8 cellular contexts compared by ENCODE assay signal in genomic region chr17:75288784-75289121, GRCh38. TPM values are rescaled to one million over a fixed set of nuclear protein-coding genes. Genes with fewer than 3 reads are reported as not detected.
DNase-seq lines count a peak whose midpoint lies in the region; ATAC-seq, FAIRE-seq and TF ChIP-seq lines count a peak whose summit lies in the region.

No MANE protein-coding gene starts in this region.

- BruUV-seq in HepG2 (replicated peaks; lab: Mats Ljungman, UMichigan), result no TSS peak

- peaks cover 26% of the 10 kb centered on the region for H3K4me1 Mint-ChIP-seq in stimulated activated effector memory CD8-positive, alpha-beta T cell treated with anti-CD3 and anti-CD28 coated beads, Interleukin-12 subunit alpha, Interleukin-12 subunit beta, amount 100 ng/mL, for 72 hours

- ATAC-seq in GM19438 (IDR thresholded peaks at IDR 0.05; ENCODE audit: low read depth, unreplicated experiment) (peak; percentile 13), HepG2 (peak; percentile 77)
- ATAC-seq in stimulated activated effector memory CD8-positive, alpha-beta T cell treated with anti-CD3 and anti-CD28 coated beads, Interleukin-12 subunit alpha, Interleukin-12 subunit beta, amount 100 ng/mL, for 72 hours, result peak; percentile 33

- H3K27ac ChIP-seq in HepG2 (ENCODE audit: extremely low read length, insufficient read depth, low read length), result peak overlapping the region; percentile 75

- H4K20me1 ChIP-seq in HepG2 (ENCODE audit: insufficient read depth, low read length), result no peaks in the 10 kb centered on the region

- peak overlapping the region; percentile 84 for H3K9ac ChIP-seq in HepG2 (ENCODE audit: insufficient read depth, low read depth, low read length)

- WGBS in HepG2 (ENCODE audit: low lambda C conversion rate), result 2% methylated on average over 9 of the region's 14 CpGs

- peaks cover 15% of the 10 kb centered on the region for H3K79me2 ChIP-seq in HepG2 (ENCODE audit: insufficient read depth, low read length)

- in situ Hi-C loops in HepG2 (cut with HindIII; ENCODE audit: extremely low pct_ligation_motif_present, low pct_unique_long_range_greater_than_20kb), result no loop called here

- H3K4me2 ChIP-seq in HepG2 (ENCODE audit: low read depth, low read length), result peak overlapping the region; percentile 78

- peak overlapping the region; percentile 95 for H3K4me3 Mint-ChIP-seq in stimulated activated effector memory CD8-positive, alpha-beta T cell treated with anti-CD3 and anti-CD28 coated beads, Interleukin-12 subunit alpha, Interleukin-12 subunit beta, amount 100 ng/mL, for 72 hours

- FAIRE-seq in bronchial epithelial cell (lab: Jason Lieb, UNC), result no peak
- FAIRE-seq in HepG2 (lab: Jason Lieb, UNC), result peak; percentile 36

- H3K4me1 ChIP-seq in HepG2 (ENCODE audit: insufficient read depth, low read length), result peaks cover 52% of the 10 kb centered on the region

- peak overlapping the region; percentile 99 for H3K27ac Mint-ChIP-seq in stimulated activated effector memory CD8-positive, alpha-beta T cell treated with anti-CD3 and anti-CD28 coated beads, Interleukin-12 subunit alpha, Interleukin-12 subunit beta, amount 100 ng/mL, for 72 hours

- H3K36me3 ChIP-seq in bronchial epithelial cell (ENCODE audit: control insufficient read depth, insufficient read depth, low read length) (peaks cover 4% of the 10 kb centered on the region), HepG2 (replicated peaks in 1 of 2; ENCODE audit: control insufficient read depth in 1 of 2, insufficient read depth in 2 of 2, low read length in 2 of 2) (peaks cover 6 to 22% of the 10 kb centered on the region in 2 experiments; a peak in 4 of 5 replicates)

- intact Hi-C loops in HepG2 (cut with micrococcal nuclease; ENCODE audit: unreplicated experiment), result loop anchor here (1.0 kb wide), 2 partner anchors 17 to 117 kb away; partner anchors contain the start of genes GRB2 and MIF4GD

- peaks cover 48% of the 10 kb centered on the region for H3K36me3 Mint-ChIP-seq in stimulated activated effector memory CD8-positive, alpha-beta T cell treated with anti-CD3 and anti-CD28 coated beads, Interleukin-12 subunit alpha, Interleukin-12 subunit beta, amount 100 ng/mL, for 72 hours

- TF ChIP-seq RAD21 in HepG2 (CRISPR knock-in tag; IDR thresholded peaks at IDR 0.05), result 0 out of 2 replicates have a peak, but pooled peaks have one; percentile 12

- TF ChIP-seq EP300 in HepG2 (IDR thresholded peaks at IDR 0.05; ENCODE audit: low read depth in 2 of 2, low read length in 2 of 2) (no peak), HepG2 (CRISPR knock-in tag; IDR thresholded peaks at IDR 0.05; ENCODE audit: borderline replicate concordance) (no peak)

- POLR2A ChIA-PET in HepG2 (lab: Yijun Ruan, JAX), result interaction anchor here (0.5 to 2.2 kb wide), 37 partner anchors 9 to 491 kb away, joined by 3 to 73 read pairs (median 5); partner anchors contain the start of genes FDXR, GGA3, GRB2 and MIF4GD

- no peaks in the 10 kb centered on the region for H3K9me3 Mint-ChIP-seq in stimulated activated effector memory CD8-positive, alpha-beta T cell treated with anti-CD3 and anti-CD28 coated beads, Interleukin-12 subunit alpha, Interleukin-12 subunit beta, amount 100 ng/mL, for 72 hours

- CTCF ChIA-PET in HepG2 (lab: Yijun Ruan, JAX; ENCODE audit: low intra/inter-chr PET ratio, low total read pairs), result interaction anchor here (1.2 to 1.3 kb wide), 2 partner anchors 18 to 116 kb away, joined by 3 to 5 read pairs; no protein-coding TSS in a partner anchor

- peak; percentile 74 for DNase-seq in COLO668 (lab: John Stamatoyannopoulos, UW; ENCODE audit: unreplicated experiment)
- peak; percentile 46 for DNase-seq in HPDE6-E6E7 (ENCODE audit: extremely low spot score)
- peak; percentile 59 for DNase-seq in OCI-M1 (lab: John Stamatoyannopoulos, UW)
- peak; percentile 20 for DNase-seq in bronchial epithelial cell (ENCODE audit: low read depth)
- peak; percentile 69 for DNase-seq in HepG2 (ENCODE audit: low spot score)
- no peak for DNase-seq in stimulated activated effector memory CD8-positive, alpha-beta T cell treated with anti-CD3 and anti-CD28 coated beads, Interleukin-12 subunit alpha, Interleukin-12 subunit beta, amount 100 ng/mL, for 72 hours (ENCODE audit: low spot score in 2 of 2)
- no peak for DNase-seq in H4 (ENCODE audit: low spot score)

- TF ChIP-seq CTCF in bronchial epithelial cell (IDR thresholded peaks at IDR 0.05; ENCODE audit: insufficient read depth, low read length, severe bottlenecking), result no peak
- no peak for TF ChIP-seq CTCF in HepG2 (CRISPR knock-in tag; IDR thresholded peaks at IDR 0.05)

- TF ChIP-seq POLR2A in HepG2 (IDR thresholded peaks at IDR 0.05; ENCODE audit: insufficient read depth in 1 of 2, low read depth in 2 of 2, low read length in 2 of 2), result no peak

- no peak overlapping the region for H2AFZ ChIP-seq in HepG2 (ENCODE audit: low read length)

- no peaks in the 10 kb centered on the region for H3K27me3 ChIP-seq in bronchial epithelial cell (ENCODE audit: control insufficient read depth, insufficient read depth, low read length)
- H3K27me3 ChIP-seq in HepG2 (ENCODE audit: control insufficient read depth in 1 of 2, insufficient read depth in 2 of 2, low read length in 2 of 2), result no peaks in the 10 kb centered on the region

- H3K9me3 ChIP-seq in HepG2 (ENCODE audit: low read length), result no peaks in the 10 kb centered on the region

- H3K4me3 ChIP-seq in bronchial epithelial cell (ENCODE audit: low read depth, low read length) (peak overlapping the region; percentile 70), HepG2 (replicated peaks in 1 of 3; ENCODE audit: insufficient read depth in 1 of 3, low read depth in 2 of 3, low read length in 3 of 3) (peak overlapping the region; percentile 74 to 94 (median 87))

RNA-seq across cellular contexts. Expression of gene SLC25A19, which starts 0.5 kb away (rescaled TPM):
- total RNA-seq in bronchial epithelial cell, result 10.2 and 12.1 TPM in 2 replicates
- 41.4 and 42.2 TPM in 2 replicates for total RNA-seq in HepG2 (2016; rRNA removed; fragmentation: Illumina TruSeq; extraction: Trizol)
- 27.2 and 31.3 TPM in 2 replicates for total RNA-seq in HepG2 (2016; cell fraction: cytosol; rRNA removed; fragmentation: Illumina TruSeq; extraction: Trizol; ENCODE audit: low read depth)
- 37.5 and 41.8 TPM in 2 replicates for total RNA-seq in HepG2 (2016; cell fraction: insoluble cytoplasmic fraction; rRNA removed; fragmentation: Illumina TruSeq; extraction: Trizol)
- 45.2 and 53.1 TPM in 2 replicates for total RNA-seq in HepG2 (2016; cell fraction: membrane; rRNA removed; fragmentation: Illumina TruSeq; extraction: Trizol)
- 24.9 and 25.1 TPM in 2 replicates for total RNA-seq in HepG2 (2016; cell fraction: nucleus; rRNA removed; fragmentation: Illumina TruSeq; extraction: Trizol)
- 24.4 and 27.7 TPM in 2 replicates for polyA plus RNA-seq in HepG2 (2011; rRNA removed)
- 26.0 and 29.6 TPM in 2 replicates for polyA plus RNA-seq in HepG2 (2011; cell fraction: cytosol; rRNA removed)
- polyA plus RNA-seq in HepG2 (2011; cell fraction: nucleus; rRNA removed), result 33.6 and 35.5 TPM in 2 replicates
- 16.6 and 24.7 TPM in 2 replicates for polyA plus RNA-seq in HepG2 (2012)
- 24.2 and 31.6 TPM in 2 replicates for polyA plus RNA-seq in HepG2 (2016; cell fraction: cytosol; fragmentation: Illumina TruSeq; extraction: Trizol; ENCODE audit: low read depth)
- polyA plus RNA-seq in HepG2 (2016; cell fraction: insoluble cytoplasmic fraction; fragmentation: Illumina TruSeq; extraction: Trizol; ENCODE audit: low read depth), result 47.0 and 51.5 TPM in 2 replicates
- polyA plus RNA-seq in HepG2 (2016; cell fraction: membrane; fragmentation: Illumina TruSeq; extraction: Trizol; ENCODE audit: low read depth), result 34.4 and 46.3 TPM in 2 replicates
- polyA plus RNA-seq in HepG2 (2016; cell fraction: nucleus; fragmentation: Illumina TruSeq; extraction: Trizol; ENCODE audit: insufficient read depth, low read depth), result 42.3 and 47.3 TPM in 2 replicates
- 17.3 and 57.6 TPM in 2 replicates for polyA minus RNA-seq in HepG2 (2011; rRNA and poly(A)+ RNA removed; ENCODE audit: low replicate concordance)
- 9.2 and 11.1 TPM in 2 replicates for polyA minus RNA-seq in HepG2 (2011; cell fraction: cytosol; rRNA and poly(A)+ RNA removed)
- polyA minus RNA-seq in HepG2 (2011; cell fraction: nucleus; rRNA and poly(A)+ RNA removed), result 14.4 and 14.5 TPM in 2 replicates
- 6.8 and 13.1 TPM in 2 replicates for total RNA-seq in H4 (2014; rRNA removed; shearing (Covaris generic))

RNA-seq across cellular contexts. Expression of gene MIF4GD, which starts 17.7 kb away (rescaled TPM):
- total RNA-seq in bronchial epithelial cell, result 30.0 and 36.4 TPM in 2 replicates
- 12.4 and 14.0 TPM in 2 replicates for total RNA-seq in HepG2 (2016; rRNA removed; fragmentation: Illumina TruSeq; extraction: Trizol)
- 14.9 and 19.4 TPM in 2 replicates for total RNA-seq in HepG2 (2016; cell fraction: cytosol; rRNA removed; fragmentation: Illumina TruSeq; extraction: Trizol; ENCODE audit: low read depth)
- total RNA-seq in HepG2 (2016; cell fraction: insoluble cytoplasmic fraction; rRNA removed; fragmentation: Illumina TruSeq; extraction: Trizol), result 12.4 and 12.8 TPM in 2 replicates
- total RNA-seq in HepG2 (2016; cell fraction: membrane; rRNA removed; fragmentation: Illumina TruSeq; extraction: Trizol), result 20.2 and 27.4 TPM in 2 replicates
- total RNA-seq in HepG2 (2016; cell fraction: nucleus; rRNA removed; fragmentation: Illumina TruSeq; extraction: Trizol), result 7.5 and 8.5 TPM in 2 replicates
- polyA plus RNA-seq in HepG2 (2011; rRNA removed), result 28.0 and 28.5 TPM in 2 replicates
- polyA plus RNA-seq in HepG2 (2011; cell fraction: cytosol; rRNA removed), result 30.7 and 36.9 TPM in 2 replicates
- polyA plus RNA-seq in HepG2 (2011; cell fraction: nucleus; rRNA removed), result 22.5 and 28.6 TPM in 2 replicates
- polyA plus RNA-seq in HepG2 (2012), result 16.1 and 23.1 TPM in 2 replicates
- polyA plus RNA-seq in HepG2 (2016; cell fraction: cytosol; fragmentation: Illumina TruSeq; extraction: Trizol; ENCODE audit: low read depth), result 24.3 and 26.9 TPM in 2 replicates
- 14.3 and 16.3 TPM in 2 replicates for polyA plus RNA-seq in HepG2 (2016; cell fraction: insoluble cytoplasmic fraction; fragmentation: Illumina TruSeq; extraction: Trizol; ENCODE audit: low read depth)
- 22.6 and 27.4 TPM in 2 replicates for polyA plus RNA-seq in HepG2 (2016; cell fraction: membrane; fragmentation: Illumina TruSeq; extraction: Trizol; ENCODE audit: low read depth)
- polyA plus RNA-seq in HepG2 (2016; cell fraction: nucleus; fragmentation: Illumina TruSeq; extraction: Trizol; ENCODE audit: insufficient read depth, low read depth), result 16.3 and 18.0 TPM in 2 replicates
- polyA minus RNA-seq in HepG2 (2011; rRNA and poly(A)+ RNA removed; ENCODE audit: low replicate concordance), result 36.9 and 56.1 TPM in 2 replicates
- 8.3 and 10.2 TPM in 2 replicates for polyA minus RNA-seq in HepG2 (2011; cell fraction: cytosol; rRNA and poly(A)+ RNA removed)
- polyA minus RNA-seq in HepG2 (2011; cell fraction: nucleus; rRNA and poly(A)+ RNA removed), result 6.3 and 6.7 TPM in 2 replicates
- 36.0 and 41.6 TPM in 2 replicates for total RNA-seq in H4 (2014; rRNA removed; shearing (Covaris generic))

RNA-seq across cellular contexts. Expression of gene MRPS7, which starts 27.1 kb away (rescaled TPM):
- total RNA-seq in bronchial epithelial cell (83.3 and 83.5 TPM in 2 replicates), HepG2 (2016; rRNA removed; fragmentation: Illumina TruSeq; extraction: Trizol) (162 and 184 TPM in 2 replicates)
- 134 and 137 TPM in 2 replicates for total RNA-seq in HepG2 (2016; cell fraction: cytosol; rRNA removed; fragmentation: Illumina TruSeq; extraction: Trizol; ENCODE audit: low read depth)
- 167 and 201 TPM in 2 replicates for total RNA-seq in HepG2 (2016; cell fraction: insoluble cytoplasmic fraction; rRNA removed; fragmentation: Illumina TruSeq; extraction: Trizol)
- total RNA-seq in HepG2 (2016; cell fraction: membrane; rRNA removed; fragmentation: Illumina TruSeq; extraction: Trizol), result 80.5 and 88.4 TPM in 2 replicates
- 68.8 and 73.8 TPM in 2 replicates for total RNA-seq in HepG2 (2016; cell fraction: nucleus; rRNA removed; fragmentation: Illumina TruSeq; extraction: Trizol)
- polyA plus RNA-seq in HepG2 (2011; rRNA removed), result 94.2 and 97.0 TPM in 2 replicates
- 87.2 and 95.5 TPM in 2 replicates for polyA plus RNA-seq in HepG2 (2011; cell fraction: cytosol; rRNA removed)
- 63.3 and 73.0 TPM in 2 replicates for polyA plus RNA-seq in HepG2 (2011; cell fraction: nucleus; rRNA removed)
- 72.9 and 76.0 TPM in 2 replicates for polyA plus RNA-seq in HepG2 (2012)
- 45.6 and 49.3 TPM in 2 replicates for polyA plus RNA-seq in HepG2 (2016; cell fraction: cytosol; fragmentation: Illumina TruSeq; extraction: Trizol; ENCODE audit: low read depth)
- 166 and 186 TPM in 2 replicates for polyA plus RNA-seq in HepG2 (2016; cell fraction: insoluble cytoplasmic fraction; fragmentation: Illumina TruSeq; extraction: Trizol; ENCODE audit: low read depth)
- polyA plus RNA-seq in HepG2 (2016; cell fraction: membrane; fragmentation: Illumina TruSeq; extraction: Trizol; ENCODE audit: low read depth), result 55.3 and 55.7 TPM in 2 replicates
- polyA plus RNA-seq in HepG2 (2016; cell fraction: nucleus; fragmentation: Illumina TruSeq; extraction: Trizol; ENCODE audit: insufficient read depth, low read depth), result 89.9 and 111 TPM in 2 replicates
- 59.7 and 76.4 TPM in 2 replicates for polyA minus RNA-seq in HepG2 (2011; rRNA and poly(A)+ RNA removed; ENCODE audit: low replicate concordance)
- polyA minus RNA-seq in HepG2 (2011; cell fraction: cytosol; rRNA and poly(A)+ RNA removed), result 39.8 and 44.1 TPM in 2 replicates
- polyA minus RNA-seq in HepG2 (2011; cell fraction: nucleus; rRNA and poly(A)+ RNA removed), result 72.5 and 79.3 TPM in 2 replicates
- total RNA-seq in H4 (2014; rRNA removed; shearing (Covaris generic)), result 112 and 116 TPM in 2 replicates

RNA-seq across cellular contexts. Expression of gene GGA3, which starts 27.3 kb away (rescaled TPM):
- total RNA-seq in bronchial epithelial cell (14.5 and 14.7 TPM in 2 replicates), HepG2 (2016; rRNA removed; fragmentation: Illumina TruSeq; extraction: Trizol) (20.9 and 28.4 TPM in 2 replicates)
- 27.6 and 36.0 TPM in 2 replicates for total RNA-seq in HepG2 (2016; cell fraction: cytosol; rRNA removed; fragmentation: Illumina TruSeq; extraction: Trizol; ENCODE audit: low read depth)
- total RNA-seq in HepG2 (2016; cell fraction: insoluble cytoplasmic fraction; rRNA removed; fragmentation: Illumina TruSeq; extraction: Trizol), result 19.3 and 27.1 TPM in 2 replicates
- 16.9 and 18.9 TPM in 2 replicates for total RNA-seq in HepG2 (2016; cell fraction: membrane; rRNA removed; fragmentation: Illumina TruSeq; extraction: Trizol)
- 36.9 and 38.2 TPM in 2 replicates for total RNA-seq in HepG2 (2016; cell fraction: nucleus; rRNA removed; fragmentation: Illumina TruSeq; extraction: Trizol)
- polyA plus RNA-seq in HepG2 (2011; rRNA removed), result 43.7 and 50.1 TPM in 2 replicates
- 13.5 and 14.0 TPM in 2 replicates for polyA plus RNA-seq in HepG2 (2011; cell fraction: cytosol; rRNA removed)
- 250 and 284 TPM in 2 replicates for polyA plus RNA-seq in HepG2 (2011; cell fraction: nucleus; rRNA removed)
- polyA plus RNA-seq in HepG2 (2012), result 35.6 and 46.6 TPM in 2 replicates
- polyA plus RNA-seq in HepG2 (2016; cell fraction: cytosol; fragmentation: Illumina TruSeq; extraction: Trizol; ENCODE audit: low read depth), result 2.6 and 2.9 TPM in 2 replicates
- 14.5 and 18.7 TPM in 2 replicates for polyA plus RNA-seq in HepG2 (2016; cell fraction: insoluble cytoplasmic fraction; fragmentation: Illumina TruSeq; extraction: Trizol; ENCODE audit: low read depth)
- 7.5 and 8.4 TPM in 2 replicates for polyA plus RNA-seq in HepG2 (2016; cell fraction: membrane; fragmentation: Illumina TruSeq; extraction: Trizol; ENCODE audit: low read depth)
- polyA plus RNA-seq in HepG2 (2016; cell fraction: nucleus; fragmentation: Illumina TruSeq; extraction: Trizol; ENCODE audit: insufficient read depth, low read depth), result 131 and 138 TPM in 2 replicates
- polyA minus RNA-seq in HepG2 (2011; rRNA and poly(A)+ RNA removed; ENCODE audit: low replicate concordance), result 45.8 and 47.5 TPM in 2 replicates
- 11.4 and 16.5 TPM in 2 replicates for polyA minus RNA-seq in HepG2 (2011; cell fraction: cytosol; rRNA and poly(A)+ RNA removed)
- 60.0 and 81.4 TPM in 2 replicates for polyA minus RNA-seq in HepG2 (2011; cell fraction: nucleus; rRNA and poly(A)+ RNA removed)
- total RNA-seq in H4 (2014; rRNA removed; shearing (Covaris generic)), result 12.7 and 22.2 TPM in 2 replicates

Comparison
In these comparisons a context has a peak if more than half of its experiments do, and no peak if none do; other contexts are left out.
1. DNase-seq: peak in COLO668 (single experiment), HPDE6-E6E7 (single experiment), OCI-M1 (single experiment), bronchial epithelial cell (single experiment) and HepG2 (single experiment); none in stimulated activated effector memory CD8-positive, alpha-beta T cell treated with anti-CD3 and anti-CD28 coated beads, Interleukin-12 subunit alpha, Interleukin-12 subunit beta, amount 100 ng/mL, for 72 hours (0 of 2) and H4 (single experiment).
2. ATAC-seq: peak in every context shown above with its lines; median percentile 77 in HepG2; 33 in stimulated activated effector memory CD8-positive, alpha-beta T cell treated with anti-CD3 and anti-CD28 coated beads, Interleukin-12 subunit alpha, Interleukin-12 subunit beta, amount 100 ng/mL, for 72 hours; 13 in GM19438.